Comparison of ENCODE assay signal across 7 cellular contexts in the genomic region with DNA sequence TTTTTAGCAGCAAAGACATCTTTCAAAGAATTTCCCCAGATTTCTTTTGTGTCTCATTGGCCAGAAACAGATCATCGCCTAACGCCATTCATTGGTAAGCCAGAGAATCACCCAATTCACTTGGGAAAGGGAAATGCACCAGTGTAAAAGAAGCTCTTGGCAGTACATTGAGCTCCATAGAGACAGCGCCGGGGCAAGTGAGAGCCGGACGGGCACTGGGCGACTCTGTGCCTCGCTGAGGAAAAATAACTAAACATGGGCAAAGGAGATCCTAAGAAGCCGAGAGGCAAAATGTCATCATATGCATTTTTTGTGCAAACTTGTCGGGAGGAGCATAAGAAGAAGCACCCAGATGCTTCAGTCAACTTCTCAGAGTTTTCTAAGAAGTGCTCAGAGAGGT.
DNase-seq lines count a peak whose midpoint lies in the region; ATAC-seq and TF ChIP-seq lines count a peak whose summit lies in the region.
"Not testable (repeated sequence)": the region's sequence is repeated elsewhere in the genome, so short reads cannot be mapped to it uniquely, and the experiment has no call there.

No MANE protein-coding gene starts in this region.

- not testable (repeated sequence) for H3K4me1 Mint-ChIP-seq in T-helper 2 cell treated with Interferon-gamma antibody and Interleukin-4, amounts not matched to agents 5 μg/mL and 100 μg/mL, for 36 hours (ENCODE audit: low read depth); nephron progenitor cell

- not testable (repeated sequence) for H3K4me1 ChIP-seq in adrenal gland (replicated peaks in 1 of 2); heart left ventricle

- DNase-seq in LHCN-M2 (ENCODE audit: low read depth) (peak; percentile 0), adrenal gland (peak; percentile 4 to 54 (median 17)), heart left ventricle (peak in 3 of 5 donors; percentile 18 to 54 (median 24)), nephron progenitor cell (peak; percentile 22)
- DNase-seq in T-helper 2 cell treated with Interferon-gamma antibody and Interleukin-4, amounts not matched to agents 5 μg/mL and 100 μg/mL, for 36 hours (ENCODE audit: low spot score), result not testable (repeated sequence)
- peak; percentile 21 for DNase-seq in activated T-cell treated with anti-CD3 and anti-CD28 coated beads, Interleukin-2, amount 50 U/mL, for 1 hour
- DNase-seq in stimulated activated CD4-positive, alpha-beta T cell treated with anti-CD3 and anti-CD28 coated beads, Interleukin-4, amount 100 ng/mL, for 4 hours, result peak; percentile 1 to 9

- intact Hi-C loops in adrenal gland (cut with DNase I); heart left ventricle (cut with DNase I): not testable (repeated sequence)

- H3K36me3 ChIP-seq in adrenal gland (replicated peaks in 1 of 2); heart left ventricle: not testable (repeated sequence)

- not testable (repeated sequence) for H3K4me3 Mint-ChIP-seq in T-helper 2 cell treated with Interferon-gamma antibody and Interleukin-4, amounts not matched to agents 5 μg/mL and 100 μg/mL, for 36 hours
- peak overlapping the region; percentile 40 for H3K4me3 Mint-ChIP-seq in nephron progenitor cell

- H3K4me3 ChIP-seq in adrenal gland, heart left ventricle: not testable (repeated sequence)

- not testable (repeated sequence) for H3K36me3 Mint-ChIP-seq in T-helper 2 cell treated with Interferon-gamma antibody and Interleukin-4, amounts not matched to agents 5 μg/mL and 100 μg/mL, for 36 hours (ENCODE audit: low read depth); nephron progenitor cell (ENCODE audit: low read depth)

- peak overlapping the region; percentile 52 for H3K27ac Mint-ChIP-seq in T-helper 2 cell treated with Interferon-gamma antibody and Interleukin-4, amounts not matched to agents 5 μg/mL and 100 μg/mL, for 36 hours
- not testable (repeated sequence) for H3K27ac Mint-ChIP-seq in nephron progenitor cell

- H3K27ac ChIP-seq in adrenal gland, heart left ventricle: not testable (repeated sequence)

- H3K9me3 ChIP-seq in adrenal gland (replicated peaks in 1 of 3); heart left ventricle: not testable (repeated sequence)

- not testable (repeated sequence) for H3K27me3 Mint-ChIP-seq in T-helper 2 cell treated with Interferon-gamma antibody and Interleukin-4, amounts not matched to agents 5 μg/mL and 100 μg/mL, for 36 hours (ENCODE audit: low read depth)
- H3K27me3 Mint-ChIP-seq in nephron progenitor cell (ENCODE audit: low read depth, poor library complexity), result peaks cover 36% of the 10 kb centered on the region

- not testable (repeated sequence) for H3K9me3 Mint-ChIP-seq in T-helper 2 cell treated with Interferon-gamma antibody and Interleukin-4, amounts not matched to agents 5 μg/mL and 100 μg/mL, for 36 hours; nephron progenitor cell

- not testable (repeated sequence) for TF ChIP-seq POLR2A in adrenal gland (IDR thresholded peaks at IDR 0.05); heart left ventricle (IDR thresholded peaks at IDR 0.05)

- 62 to 81% (median 68%) methylated on average over 10 of the region's 10 CpGs for WGBS in adrenal gland, 4 donors
- 65 to 85% (median 72%) methylated on average over 10 of the region's 10 CpGs for WGBS in heart left ventricle, 4 donors

- not testable (repeated sequence) for H3K27me3 ChIP-seq in adrenal gland, heart left ventricle

- TF ChIP-seq CTCF in adrenal gland (IDR thresholded peaks at IDR 0.05); heart left ventricle (IDR thresholded peaks at IDR 0.05); nephron progenitor cell (IDR thresholded peaks at IDR 0.05): not testable (repeated sequence)

- ATAC-seq in heart left ventricle, result not testable (repeated sequence)
